In genomic region chr7:39709768-39710291, GRCh38 we compare ENCODE assay signal across 8 cellular contexts.
DNase-seq lines count a peak whose midpoint lies in the region; ATAC-seq, FAIRE-seq and TF ChIP-seq lines count a peak whose summit lies in the region.

No MANE protein-coding gene starts in this region.

- ATAC-seq in GM18861 (IDR thresholded peaks at IDR 0.05; ENCODE audit: unreplicated experiment) = peak; percentile 78
- peak; percentile 51 for ATAC-seq in HG03175 (IDR thresholded peaks at IDR 0.05; ENCODE audit: unreplicated experiment)

- no peaks in the 10 kb centered on the region for H4K20me1 ChIP-seq in astrocyte (ENCODE audit: insufficient read depth, low read length)

- H3K36me3 ChIP-seq in astrocyte (ENCODE audit: insufficient read depth, low read length) (no peaks in the 10 kb centered on the region), mesodermal cell (ENCODE audit: control insufficient read depth, insufficient read depth, low read length) (peaks cover 24% of the 10 kb centered on the region)

- no peaks in the 10 kb centered on the region for H3K27me3 ChIP-seq in astrocyte (ENCODE audit: insufficient read depth, low read length)

- H3K4me1 Mint-ChIP-seq in astrocyte (ENCODE audit: low read depth, unreplicated experiment) = peaks cover 9% of the 10 kb centered on the region
- H3K4me1 Mint-ChIP-seq in activated naive CD8-positive, alpha-beta T cell treated with anti-CD3 and anti-CD28 coated beads for 36 hours = no peaks in the 10 kb centered on the region

- H3K4me2 ChIP-seq in astrocyte (ENCODE audit: low read length) = no peak overlapping the region

- 87 to 92% methylated on average over 3 of the region's 3 CpGs for WGBS in mesodermal cell (ENCODE audit: insufficient coverage in 2 of 2), 2 experiments

- H3K4me3 Mint-ChIP-seq in astrocyte (ENCODE audit: unreplicated experiment) = peak overlapping the region; percentile 45
- H3K4me3 Mint-ChIP-seq in activated naive CD8-positive, alpha-beta T cell treated with anti-CD3 and anti-CD28 coated beads for 36 hours = no peak overlapping the region

- DNase-seq in astrocyte (ENCODE audit: low read depth) (peak; percentile 81), activated gamma-delta T cell (lab: John Stamatoyannopoulos, UW) (no peak), NCI-H1694 (lab: John Stamatoyannopoulos, UW) (no peak), NCI-H2081 (lab: John Stamatoyannopoulos, UW) (no peak)
- DNase-seq in activated naive CD8-positive, alpha-beta T cell treated with anti-CD3 and anti-CD28 coated beads for 36 hours = no peak

- H3K27ac ChIP-seq in astrocyte (ENCODE audit: low read depth, low read length) (no peak overlapping the region), mesodermal cell (ENCODE audit: low read depth, low read length, severe bottlenecking) (peak overlapping the region; percentile 18)

- no peak overlapping the region for H2AFZ ChIP-seq in astrocyte (ENCODE audit: low read depth, low read length)

- peaks cover 11% of the 10 kb centered on the region for H3K9me3 Mint-ChIP-seq in astrocyte (ENCODE audit: unreplicated experiment)
- peaks cover 10% of the 10 kb centered on the region for H3K9me3 Mint-ChIP-seq in activated naive CD8-positive, alpha-beta T cell treated with anti-CD3 and anti-CD28 coated beads for 36 hours

- no peaks in the 10 kb centered on the region for H3K79me2 ChIP-seq in astrocyte (ENCODE audit: insufficient read depth, low read length)

- H3K27me3 Mint-ChIP-seq in astrocyte (ENCODE audit: low read depth, unreplicated experiment) = no peaks in the 10 kb centered on the region
- H3K27me3 Mint-ChIP-seq in activated naive CD8-positive, alpha-beta T cell treated with anti-CD3 and anti-CD28 coated beads for 36 hours = no peaks in the 10 kb centered on the region

- TF ChIP-seq CTCF in astrocyte (IDR thresholded peaks at IDR 0.05; ENCODE audit: insufficient read depth, low read depth, low read length) = no peak

- no peak for FAIRE-seq in astrocyte (lab: Jason Lieb, UNC)

- H3K9me3 ChIP-seq in astrocyte (ENCODE audit: insufficient read depth, low read depth, low read length) (peaks cover 7% of the 10 kb centered on the region), mesodermal cell (ENCODE audit: control insufficient read depth, low read length) (peaks cover 13% of the 10 kb centered on the region)

- H3K27ac Mint-ChIP-seq in astrocyte (ENCODE audit: unreplicated experiment) = peak overlapping the region; percentile 12
- H3K27ac Mint-ChIP-seq in activated naive CD8-positive, alpha-beta T cell treated with anti-CD3 and anti-CD28 coated beads for 36 hours = no peak overlapping the region

- peaks cover 3% of the 10 kb centered on the region for H3K36me3 Mint-ChIP-seq in astrocyte (ENCODE audit: low read depth, unreplicated experiment)
- no peaks in the 10 kb centered on the region for H3K36me3 Mint-ChIP-seq in activated naive CD8-positive, alpha-beta T cell treated with anti-CD3 and anti-CD28 coated beads for 36 hours

- H3K4me3 ChIP-seq in astrocyte (ENCODE audit: insufficient read depth, low read depth, low read length) (no peak overlapping the region), mesodermal cell (ENCODE audit: extremely low read depth, insufficient read depth, low read length, poor library complexity, severe bottlenecking) (no peak overlapping the region)

- no peaks in the 10 kb centered on the region for H3K4me1 ChIP-seq in astrocyte (ENCODE audit: insufficient read depth, low read length)
- peaks cover 4% of the 10 kb centered on the region for H3K4me1 ChIP-seq in mesodermal cell (ENCODE audit: control insufficient read depth, insufficient read depth, low read length, poor library complexity, severe bottlenecking)

- H3K9ac ChIP-seq in astrocyte (ENCODE audit: low read length) = no peak overlapping the region
